7 cellular contexts compared by ENCODE assay signal in genomic region chr17:7883781-7884386, GRCh38. TPM values are rescaled to one million over a fixed set of nuclear protein-coding genes. Genes with fewer than 3 reads are reported as not detected.
DNase-seq lines count a peak whose midpoint lies in the region; ATAC-seq and TF ChIP-seq lines count a peak whose summit lies in the region.

No MANE protein-coding gene starts in this region.

- peaks cover 31 to 36% of the 10 kb centered on the region in 2 donors for H3K4me1 ChIP-seq in thyroid gland

- peak; percentile 63 for DNase-seq in GM13976 (ENCODE audit: low spot score)
- peak; percentile 25 for DNase-seq in NCI-H82 treated with DMSO at 0.1 percent for 48 hours (lab: John Stamatoyannopoulos, UW; ENCODE audit: unreplicated experiment)
- peak; percentile 72 for DNase-seq in kidney glomerular epithelial cell (lab: John Stamatoyannopoulos, UW)
- DNase-seq in thyroid gland = no peak

- H3K36me3 ChIP-seq in thyroid gland = no peaks in the 10 kb centered on the region

- in situ Hi-C loops in GM13976 (cut with MboI; ENCODE audit: low sequenced_read_pairs, unreplicated experiment) = no loop called here

- 3 to 4% methylated on average over 3 of the region's 3 CpGs for WGBS in thyroid gland, 2 donors

- H3K9me3 ChIP-seq in thyroid gland = no peaks in the 10 kb centered on the region

- no peak for ATAC-seq in HG02763 (IDR thresholded peaks at IDR 0.05; ENCODE audit: unreplicated experiment)
- ATAC-seq in HG03439 (IDR thresholded peaks at IDR 0.05; ENCODE audit: unreplicated experiment) = no peak

- peak overlapping the region; percentile 82 for H3K4me3 Mint-ChIP-seq in activated naive CD8-positive, alpha-beta T cell

- H3K27me3 Mint-ChIP-seq in activated naive CD8-positive, alpha-beta T cell = no peaks in the 10 kb centered on the region

- no peaks in the 10 kb centered on the region for H3K36me3 Mint-ChIP-seq in activated naive CD8-positive, alpha-beta T cell

- H3K9me3 Mint-ChIP-seq in activated naive CD8-positive, alpha-beta T cell (ENCODE audit: low read depth) = no peaks in the 10 kb centered on the region

- H3K27ac ChIP-seq in thyroid gland = peak overlapping the region; percentile 83 to 98 (median 85)

- TF ChIP-seq CTCF in GM13976 (IDR thresholded peaks at IDR 0.05; ENCODE audit: borderline replicate concordance, control extremely low read depth, extremely low read depth, insufficient read depth, missing control alignments) = no peak
- TF ChIP-seq CTCF in thyroid gland (IDR thresholded peaks at IDR 0.05) = no peak

- intact Hi-C loops in thyroid gland (cut with DNase I) = no loop called here

- H3K4me1 Mint-ChIP-seq in activated naive CD8-positive, alpha-beta T cell (ENCODE audit: low read depth) = peaks cover 7% of the 10 kb centered on the region

- H3K27ac Mint-ChIP-seq in activated naive CD8-positive, alpha-beta T cell = peak overlapping the region; percentile 85

- TF ChIP-seq POLR2A in thyroid gland (IDR thresholded peaks at IDR 0.05) = no peak

- H3K4me3 ChIP-seq in thyroid gland (replicated peaks in 1 of 3) = peak overlapping the region in 1 of 3 donors; percentile 2

- no peaks in the 10 kb centered on the region for H3K27me3 ChIP-seq in thyroid gland

RNA-seq across cellular contexts. Expression of gene CHD3, which starts 4.7 kb away (rescaled TPM):
- total RNA-seq in thyroid gland = 100 to 1,000 TPM in 1 of 4 donors, 10 to 100 TPM in 3; 78.9 to 117 (median 91.4) TPM

RNA-seq across cellular contexts. Expression of gene CYB5D1, which starts 26.1 kb away (rescaled TPM):
- 10 to 100 TPM; 14.9 to 29.5 (median 23.5) TPM for total RNA-seq in thyroid gland

RNA-seq across cellular contexts. Expression of gene NAA38, which starts 26.5 kb away (rescaled TPM):
- 100 to 1,000 TPM in 2 of 4 donors, 10 to 100 TPM in 2; 24.6 to 180 (median 79.6) TPM for total RNA-seq in thyroid gland

RNA-seq across cellular contexts. Expression of gene TMEM88, which starts 29.0 kb away (rescaled TPM):
- total RNA-seq in thyroid gland = 10 to 100 TPM; 12.3 to 39.5 (median 18.4) TPM

RNA-seq across cellular contexts. Expression of gene RNF227, which starts 32.2 kb away (rescaled TPM):
- total RNA-seq in thyroid gland = 1 to 10 TPM; 1.1 to 4.3 (median 2.2) TPM

Comparison
In these comparisons a context has a peak if more than half of its experiments do, and no peak if none do; other contexts are left out.
1. DNase-seq: peak in GM13976 (single experiment), NCI-H82 treated with DMSO at 0.1 percent for 48 hours (single experiment) and kidney glomerular epithelial cell (single experiment); none in thyroid gland (0 of 2).